In the genomic region with DNA sequence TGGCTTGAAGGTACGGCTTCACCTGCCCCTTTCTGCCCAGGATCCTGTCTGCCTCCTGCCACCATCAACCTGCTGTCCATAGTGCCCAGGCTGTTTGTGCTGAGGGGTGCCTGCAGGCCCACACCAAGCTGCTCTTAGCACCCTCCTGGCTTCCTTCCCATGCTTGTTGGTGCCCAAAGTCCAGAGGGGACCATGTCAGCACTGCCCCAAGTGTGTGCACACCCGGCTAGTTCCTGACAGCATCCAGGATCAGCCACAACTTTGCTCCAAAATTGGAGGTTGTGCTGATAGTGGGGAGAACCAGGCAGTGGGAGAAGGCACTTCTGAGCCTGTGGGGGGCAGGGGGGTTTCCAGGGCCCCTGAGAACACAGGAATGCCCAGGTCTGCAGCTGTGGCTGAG, we compare ENCODE assay signal across 1 cellular context.
TF ChIP-seq lines count a peak whose summit lies in the region.

No MANE protein-coding gene starts in this region.

TF ChIP-seq in HepG2, 621 proteins besides CTCF, POLR2A, EP300 and RAD21 (continued from another document):
- TF ChIP-seq ZNF687 (CRISPR knock-in tag; IDR thresholded peaks at IDR 0.05) = peak; percentile 21; the same call in 1 of the 2 replicates
